Comparison of ENCODE assay signal across 8 cellular contexts in the genomic region with DNA sequence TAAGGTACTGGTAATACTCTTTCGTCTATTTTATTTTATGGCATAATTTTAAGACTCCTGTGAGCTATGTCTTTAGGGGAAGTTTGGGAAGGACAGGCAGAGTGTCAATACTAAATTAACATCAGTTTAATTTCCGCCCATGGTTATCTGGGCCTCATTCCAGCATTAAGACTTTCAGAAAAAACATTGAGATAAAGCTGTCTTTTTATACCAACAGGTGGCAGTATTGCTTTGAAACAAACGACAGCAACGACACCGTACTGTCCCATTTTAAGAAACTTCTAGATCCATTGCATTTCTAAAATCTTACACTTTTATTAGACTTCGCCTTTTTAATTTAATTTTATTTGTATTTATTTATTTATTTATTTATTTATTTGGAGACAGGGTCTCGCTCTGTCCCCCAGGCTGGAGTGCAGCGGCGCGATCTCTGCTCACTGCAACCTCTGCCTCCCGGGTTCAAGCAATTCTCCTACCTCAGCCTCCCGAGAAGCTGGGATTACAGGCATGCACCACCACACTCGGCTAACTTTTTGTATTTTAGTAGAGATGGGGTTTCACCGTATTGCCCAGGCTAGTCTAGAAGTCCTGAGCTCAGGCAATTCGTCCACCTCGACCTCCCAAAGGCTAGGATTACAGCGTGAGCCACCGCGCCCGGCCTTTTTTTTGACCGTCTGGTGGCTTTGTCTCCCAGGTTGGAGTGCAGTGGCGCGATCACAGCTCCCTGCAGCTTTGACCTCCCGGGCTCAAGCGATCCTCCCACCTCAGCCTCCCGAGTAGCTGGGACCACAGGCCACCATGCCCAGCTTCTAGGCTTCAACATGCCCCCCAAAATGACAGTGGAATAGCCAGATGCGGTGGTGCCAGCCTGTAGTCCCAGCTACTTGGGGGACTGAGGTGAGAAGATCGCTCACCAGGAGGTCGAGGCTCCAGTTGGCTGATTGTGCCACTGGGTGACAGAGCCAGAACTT.
DNase-seq lines count a peak whose midpoint lies in the region; ATAC-seq and TF ChIP-seq lines count a peak whose summit lies in the region.

No MANE protein-coding gene starts in this region.

- no peak for DNase-seq in activated CD8-positive, alpha-beta memory T cell treated with anti-CD3 and anti-CD28 coated beads, Interleukin-2, amount 10 ng/mL, durations not matched to agents 7 days and 5 days
- DNase-seq in activated CD8-positive, alpha-beta memory T cell treated with anti-CD3 and anti-CD28 coated beads, Interleukin-2, amount 50 U/mL, for 4 hours = no peak
- DNase-seq in HT1080 (ENCODE audit: low read depth) = peak; percentile 69
- DNase-seq in NOMO-1 treated with dmso at 0.1 percent for 144 hours (lab: John Stamatoyannopoulos, UW; ENCODE audit: unreplicated experiment) = peak; percentile 57
- peak; percentile 42 for DNase-seq in cerebellar cortex (ENCODE audit: low spot score)
- DNase-seq in left lung = peak in 1 of 2 donors; percentile 73
- DNase-seq in upper lobe of right lung = no peak

- no peaks in the 10 kb centered on the region for H3K36me3 ChIP-seq in left lung
- H3K36me3 ChIP-seq in upper lobe of right lung = no peaks in the 10 kb centered on the region

- H3K9me3 Mint-ChIP-seq in activated CD8-positive, alpha-beta memory T cell treated with anti-CD3 and anti-CD28 coated beads, Interleukin-2, amount 10 ng/mL, durations not matched to agents 7 days and 5 days (ENCODE audit: low read depth) = no peaks in the 10 kb centered on the region

- TF ChIP-seq CTCF in left lung (IDR thresholded peaks at IDR 0.05) = peak; percentile 60 to 64
- peak; percentile 75 for TF ChIP-seq CTCF in upper lobe of right lung (IDR thresholded peaks at IDR 0.05)

- H3K27me3 ChIP-seq in left lung = no peaks in the 10 kb centered on the region
- H3K27me3 ChIP-seq in upper lobe of right lung = no peaks in the 10 kb centered on the region

- no peak overlapping the region for H3K4me3 Mint-ChIP-seq in activated CD8-positive, alpha-beta memory T cell treated with anti-CD3 and anti-CD28 coated beads, Interleukin-2, amount 10 ng/mL, durations not matched to agents 7 days and 5 days

- H3K9me3 ChIP-seq in left lung (peaks cover 0 to 6% of the 10 kb centered on the region in 2 donors), upper lobe of right lung (no peaks in the 10 kb centered on the region)

- H3K4me1 ChIP-seq in left lung (peaks cover 10 to 11% of the 10 kb centered on the region in 2 donors), upper lobe of right lung (peaks cover 7% of the 10 kb centered on the region)

- H3K4me1 Mint-ChIP-seq in activated CD8-positive, alpha-beta memory T cell treated with anti-CD3 and anti-CD28 coated beads, Interleukin-2, amount 10 ng/mL, durations not matched to agents 7 days and 5 days = peaks cover 16% of the 10 kb centered on the region

- no peaks in the 10 kb centered on the region for H3K27me3 Mint-ChIP-seq in activated CD8-positive, alpha-beta memory T cell treated with anti-CD3 and anti-CD28 coated beads, Interleukin-2, amount 10 ng/mL, durations not matched to agents 7 days and 5 days

- H3K4me3 ChIP-seq in left lung (no peak overlapping the region), upper lobe of right lung (peak overlapping the region; percentile 21)

- CTCF ChIA-PET in activated CD8-positive, alpha-beta memory T cell treated with anti-CD3 and anti-CD28 coated beads, Interleukin-2, amount 10 ng/mL, durations not matched to agents 7 days and 5 days (lab: Charles Lee) = interaction anchor here (0.7 to 5.3 kb wide), 27 partner anchors 9 to 1193 kb away, joined by 3 to 29 read pairs (median 4); partner anchors contain the start of gene C1GALT1

- H3K27ac Mint-ChIP-seq in activated CD8-positive, alpha-beta memory T cell treated with anti-CD3 and anti-CD28 coated beads, Interleukin-2, amount 10 ng/mL, durations not matched to agents 7 days and 5 days = no peak overlapping the region

- H3K36me3 Mint-ChIP-seq in activated CD8-positive, alpha-beta memory T cell treated with anti-CD3 and anti-CD28 coated beads, Interleukin-2, amount 10 ng/mL, durations not matched to agents 7 days and 5 days = peaks cover 5% of the 10 kb centered on the region

- peak; percentile 82 for ATAC-seq in activated CD8-positive, alpha-beta memory T cell treated with anti-CD3 and anti-CD28 coated beads, Interleukin-2, amount 10 ng/mL, durations not matched to agents 7 days and 5 days
- ATAC-seq in left lung = peak; percentile 78
- ATAC-seq in upper lobe of right lung = peak; percentile 79
- no peak for ATAC-seq in HG03135 (IDR thresholded peaks at IDR 0.05; ENCODE audit: unreplicated experiment)

- H3K27ac ChIP-seq in left lung = no peak overlapping the region
- H3K27ac ChIP-seq in upper lobe of right lung = no peak overlapping the region

- intact Hi-C loops in left lung (cut with DNase I) (loop anchor here in 1 of 2 donors (10.0 kb wide), 1 partner anchor 441 kb away; no protein-coding TSS in a partner anchor), upper lobe of right lung (cut with DNase I) (no loop called here)

Comparison
In these comparisons a context has a peak if more than half of its experiments do, and no peak if none do; other contexts are left out.
1. DNase-seq: peak in HT1080 (single experiment), NOMO-1 treated with dmso at 0.1 percent for 144 hours (single experiment) and cerebellar cortex (single experiment); none in activated CD8-positive, alpha-beta memory T cell treated with anti-CD3 and anti-CD28 coated beads, Interleukin-2, amount 10 ng/mL, durations not matched to agents 7 days and 5 days (single experiment), activated CD8-positive, alpha-beta memory T cell treated with anti-CD3 and anti-CD28 coated beads, Interleukin-2, amount 50 U/mL, for 4 hours (single experiment) and upper lobe of right lung (single experiment).